8 cellular contexts compared by ENCODE assay signal in genomic region chr19:19591133-19591825, GRCh38. TPM values are rescaled to one million over a fixed set of nuclear protein-coding genes. Genes with fewer than 3 reads are reported as not detected.
A peak's percentile ranks its signal among the peaks of the same experiment; 100 is the strongest.
DNase-seq lines count a peak whose midpoint lies in the region; ATAC-seq and TF ChIP-seq lines count a peak whose summit lies in the region.

No MANE protein-coding gene starts in this region.

- H3K4me1 ChIP-seq in skeletal muscle satellite cell (ENCODE audit: control insufficient read depth, insufficient read depth, low read length), result peaks cover 19% of the 10 kb centered on the region

- no peaks in the 10 kb centered on the region for H3K36me3 ChIP-seq in skeletal muscle satellite cell (ENCODE audit: insufficient read depth, low read length)

- H3K4me3 ChIP-seq in AG04450 (ENCODE audit: low read depth, low read length) (no peak overlapping the region; the same call in 1 of the 2 replicates), NB4 (ENCODE audit: low read depth, low read length) (no peak overlapping the region), skeletal muscle satellite cell (ENCODE audit: low read length) (peak overlapping the region; percentile 9)

- no peak for TF ChIP-seq POLR2A in NB4 (IDR thresholded peaks at IDR 0.05; ENCODE audit: extremely low read depth, insufficient read length)

- CTCF ChIA-PET in AG04450 (lab: Charles Lee), result interaction anchor here (2.2 to 2.6 kb wide), 2 partner anchors 39 to 59 kb away, joined by 10 to 14 read pairs; no protein-coding TSS in a partner anchor

- H3K9me3 ChIP-seq in AG04450 (ENCODE audit: control insufficient read depth, insufficient read depth, low read length) (no peaks in the 10 kb centered on the region), skeletal muscle satellite cell (replicated peaks; ENCODE audit: low read length) (no peaks in the 10 kb centered on the region)

- ATAC-seq in GM19452 (IDR thresholded peaks at IDR 0.05; ENCODE audit: unreplicated experiment), result peak; percentile 63

- DNase-seq in AG04450 (ENCODE audit: low read depth, low spot score) (peak; percentile 95), NB4 (ENCODE audit: low read depth) (peak; percentile 91), activated T-cell treated with anti-CD3 and anti-CD28 coated beads for 1 hour (ENCODE audit: low read depth) (peak; percentile 28), fibroblast of peridontal ligament (ENCODE audit: extremely low read depth) (peak; percentile 97), NCI-H1048 (lab: John Stamatoyannopoulos, UW) (no peak), SHP77 (lab: John Stamatoyannopoulos, UW) (no peak)

- peak overlapping the region; percentile 96 for H3K27ac ChIP-seq in AG04450 (ENCODE audit: low read depth, low read length)

- TF ChIP-seq CTCF in AG04450 (IDR thresholded peaks at IDR 0.05; ENCODE audit: low read depth, low read length) (no peak), NB4 (IDR thresholded peaks at IDR 0.05; ENCODE audit: low read depth, low read length) (no peak)

- H3K27me3 ChIP-seq in AG04450 (ENCODE audit: control insufficient read depth, insufficient read depth, low read length) (no peaks in the 10 kb centered on the region), skeletal muscle satellite cell (ENCODE audit: control insufficient read depth, insufficient read depth, low read length) (no peaks in the 10 kb centered on the region)

- peak overlapping the region; percentile 48 for H3K9ac ChIP-seq in skeletal muscle satellite cell (ENCODE audit: low read depth, low read length)

- POLR2A ChIA-PET in AG04450 (lab: Yijun Ruan, JAX), result interaction anchor here (0.6 to 1.2 kb wide), 4 partner anchors 23 to 75 kb away, joined by 3 to 7 read pairs (median 4); no protein-coding TSS in a partner anchor

- H3K4me2 ChIP-seq in skeletal muscle satellite cell (ENCODE audit: low read length), result peak overlapping the region; percentile 65

RNA-seq across cellular contexts. Expression of gene PBX4, which starts 27.2 kb away (rescaled TPM):
- polyA plus RNA-seq in AG04450 (2011; rRNA removed), result 0.63 and 0.69 TPM in 2 replicates
- polyA minus RNA-seq in AG04450 (2011; rRNA and poly(A)+ RNA removed), result 1.00 and 1.6 TPM in 2 replicates
- 0.66 TPM in 1 of 2 replicates, not detected in the other for total RNA-seq in skeletal muscle satellite cell (2012; rRNA removed)

RNA-seq across cellular contexts. Expression of gene LPAR2, which starts 36.7 kb away (rescaled TPM):
- polyA plus RNA-seq in AG04450 (2011; rRNA removed), result 2.2 and 2.3 TPM in 2 replicates
- 0.64 and 3.0 TPM in 2 replicates for polyA minus RNA-seq in AG04450 (2011; rRNA and poly(A)+ RNA removed)
- 0.22 and 1.0 TPM in 2 replicates for total RNA-seq in skeletal muscle satellite cell (2012; rRNA removed)

RNA-seq across cellular contexts. Expression of gene GMIP, which starts 52.2 kb away (rescaled TPM):
- 3.1 and 3.8 TPM in 2 replicates for polyA plus RNA-seq in AG04450 (2011; rRNA removed)
- polyA minus RNA-seq in AG04450 (2011; rRNA and poly(A)+ RNA removed), result 4.7 and 4.9 TPM in 2 replicates
- total RNA-seq in skeletal muscle satellite cell (2012; rRNA removed), result 3.3 and 7.1 TPM in 2 replicates

RNA-seq across cellular contexts. Expression of gene CILP2, which starts 53.2 kb away (rescaled TPM):
- polyA plus RNA-seq in AG04450 (2011; rRNA removed), result 0.20 and 0.25 TPM in 2 replicates
- polyA minus RNA-seq in AG04450 (2011; rRNA and poly(A)+ RNA removed), result 0.13 and 0.18 TPM in 2 replicates
- total RNA-seq in skeletal muscle satellite cell (2012; rRNA removed), result 0.25 and 0.66 TPM in 2 replicates

Comparison
In these comparisons a context has a peak if more than half of its experiments do, and no peak if none do; other contexts are left out.
1. DNase-seq: peak in AG04450 (single experiment), NB4 (single experiment), activated T-cell treated with anti-CD3 and anti-CD28 coated beads for 1 hour (single experiment) and fibroblast of peridontal ligament (single experiment); none in NCI-H1048 (single experiment) and SHP77 (0 of 2).